17 cellular contexts compared by ENCODE assay signal in the genomic region with DNA sequence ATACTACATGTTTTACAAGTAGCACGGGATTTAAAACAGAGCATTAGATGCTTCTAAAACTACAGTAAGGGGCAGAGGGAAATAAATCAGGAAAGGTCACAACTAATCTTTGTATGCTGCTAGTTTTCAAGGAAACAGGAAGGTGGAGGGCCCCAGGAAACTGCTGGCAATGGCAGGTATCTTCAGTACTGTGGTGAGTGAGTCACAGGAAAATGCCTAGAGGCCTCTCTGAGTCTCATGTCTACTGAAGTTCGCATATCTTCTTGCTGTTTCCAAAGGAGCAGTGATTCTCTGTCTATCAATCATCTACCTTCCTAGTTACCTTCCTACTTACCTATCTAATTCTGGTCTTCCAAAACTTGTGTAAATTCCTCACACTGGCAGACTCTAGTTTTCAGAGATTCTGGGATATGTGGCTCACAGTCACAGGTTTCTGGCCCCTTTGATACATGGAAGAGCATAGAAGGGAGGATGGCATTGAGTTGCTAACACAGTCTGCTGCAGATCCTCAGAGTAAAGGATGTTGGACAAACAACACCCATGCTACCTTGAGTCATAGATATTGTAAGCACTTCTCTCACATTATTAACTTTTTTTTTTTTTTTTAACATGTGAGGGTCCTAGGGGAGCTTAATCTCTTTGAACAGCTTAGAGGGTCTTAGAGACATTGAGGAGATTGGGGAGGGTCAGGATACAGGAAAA. TPM values are rescaled to one million over a fixed set of nuclear protein-coding genes. Genes with fewer than 3 reads are reported as not detected.
DNase-seq lines count a peak whose midpoint lies in the region; ATAC-seq and TF ChIP-seq lines count a peak whose summit lies in the region.
"Had no signal": no experiment of that assay in that cellular context is flagged by ENCODE, and none has a peak within 500 bp of the region (broad histone marks: within the 10 kb centered on the region; RNA-seq: fewer than 3 reads in every experiment).

No MANE protein-coding gene starts in this region.

- H3K27ac Mint-ChIP-seq in immature natural killer cell: no peak overlapping the region
- H3K27ac Mint-ChIP-seq: stimulated activated naive B cell treated with anti-CD40 and anti-IgM and Interleukin-4, amounts not matched to agents 10 μg/mL and 1 μg/mL and 100 μg/mL, for 72 hours had no signal

- no peak for TF ChIP-seq CTCF in mammary epithelial cell (conservative IDR thresholded peaks at IDR 0.05 in 1 of 2, IDR thresholded peaks at IDR 0.05 in 1 of 2; ENCODE audit: extremely low read depth in 1 of 2, insufficient read depth in 1 of 2, low read depth in 1 of 2, low read length in 2 of 2)

- H3K36me3 Mint-ChIP-seq in immature natural killer cell: no peaks in the 10 kb centered on the region

- no peaks in the 10 kb centered on the region for H3K27me3 ChIP-seq in mammary epithelial cell (ENCODE audit: insufficient read depth, low read length)
- H3K27me3 ChIP-seq: SJCRH30, tibial nerve had no signal

- in situ Hi-C loops in mammary epithelial cell (cut with MboI; ENCODE audit: low sequenced_read_pairs in 2 of 2): no loop called here

- H3K9me3 Mint-ChIP-seq in immature natural killer cell: no peaks in the 10 kb centered on the region
- H3K9me3 Mint-ChIP-seq: stimulated activated naive B cell treated with anti-CD40 and anti-IgM and Interleukin-4, amounts not matched to agents 10 μg/mL and 1 μg/mL and 100 μg/mL, for 72 hours had no signal

- ATAC-seq in HG03095 (IDR thresholded peaks at IDR 0.05; ENCODE audit: unreplicated experiment): no peak
- ATAC-seq: mucosa of descending colon; stimulated activated naive B cell treated with anti-CD40 and anti-IgM and Interleukin-4, amounts not matched to agents 10 μg/mL and 1 μg/mL and 100 μg/mL, for 72 hours had no signal

- CTCF ChIA-PET in mammary epithelial cell (lab: Charles Lee; ENCODE audit: low non-redundant PET): no interaction called here

- peak overlapping the region; percentile 47 for H2AFZ ChIP-seq in mammary epithelial cell (ENCODE audit: low read depth, low read length)

- H4K20me1 ChIP-seq in mammary epithelial cell (ENCODE audit: insufficient read depth, low read length): no peaks in the 10 kb centered on the region

- no TSS peak for BruUV-seq in mammary epithelial cell (replicated peaks; lab: Mats Ljungman, UMichigan)

- no peak overlapping the region for H3K4me3 ChIP-seq in mammary epithelial cell (replicated peaks in 1 of 3; ENCODE audit: insufficient read depth in 1 of 3, low read depth in 2 of 3, low read length in 3 of 3)
- H3K4me3 ChIP-seq in mesodermal cell (ENCODE audit: extremely low read depth, insufficient read depth, low read length, poor library complexity, severe bottlenecking): no peak overlapping the region
- H3K4me3 ChIP-seq: esophagus muscularis mucosa, mucosa of descending colon, SJCRH30, tibial nerve had no signal

- H3K27me3 Mint-ChIP-seq in immature natural killer cell (ENCODE audit: low read depth in 3 of 3): peaks cover 0 to 3% (median 0%) of the 10 kb centered on the region in 3 donors
- H3K27me3 Mint-ChIP-seq: stimulated activated naive B cell treated with anti-CD40 and anti-IgM and Interleukin-4, amounts not matched to agents 10 μg/mL and 1 μg/mL and 100 μg/mL, for 72 hours had no signal

- DNase-seq in H4 (ENCODE audit: low spot score) (peak; percentile 56), NCI-H226 (peak; percentile 69), mammary epithelial cell (peak; percentile 82), immature natural killer cell (no peak), HuH-7.5 (ENCODE audit: low spot score) (no peak)
- DNase-seq: activated CD4-positive, CD25-positive, alpha-beta regulatory T cell treated with anti-CD3 and anti-CD28 coated beads, Interleukin-2, amount 50 U/mL, for 72 hours; activated naive CD4-positive, alpha-beta T cell treated with anti-CD3 and anti-CD28 coated beads, Interleukin-2, amount 50 U/mL, for 16 hours; mucosa of descending colon; NCI-H1417; retina; SJCRH30; stimulated activated naive B cell treated with anti-CD40 and anti-IgM and Interleukin-4, amounts not matched to agents 10 μg/mL and 1 μg/mL and 100 μg/mL, for 72 hours; T1000 had no signal

- H3K79me2 ChIP-seq in mammary epithelial cell (ENCODE audit: insufficient read depth, low read length): no peaks in the 10 kb centered on the region

- peaks cover 16% of the 10 kb centered on the region for H3K4me1 ChIP-seq in mammary epithelial cell (ENCODE audit: insufficient read depth, low read length)
- peaks cover 6% of the 10 kb centered on the region for H3K4me1 ChIP-seq in mesodermal cell (ENCODE audit: control insufficient read depth, insufficient read depth, low read length, poor library complexity, severe bottlenecking)
- H3K4me1 ChIP-seq: esophagus muscularis mucosa, SJCRH30, tibial nerve had no signal

- H3K9me3 ChIP-seq in mammary epithelial cell (replicated peaks; ENCODE audit: insufficient read depth, low read length) (no peaks in the 10 kb centered on the region), mesodermal cell (ENCODE audit: control insufficient read depth, low read length) (no peaks in the 10 kb centered on the region)
- H3K9me3 ChIP-seq: esophagus muscularis mucosa, mucosa of descending colon, SJCRH30, tibial nerve had no signal

- H3K4me3 Mint-ChIP-seq in immature natural killer cell: no peak overlapping the region
- H3K4me3 Mint-ChIP-seq: stimulated activated naive B cell treated with anti-CD40 and anti-IgM and Interleukin-4, amounts not matched to agents 10 μg/mL and 1 μg/mL and 100 μg/mL, for 72 hours had no signal

- H3K4me1 Mint-ChIP-seq in immature natural killer cell: peaks cover 8 to 11% of the 10 kb centered on the region in 2 donors

- dilution Hi-C loops in mammary epithelial cell (cut with HindIII; ENCODE audit: low sequenced_read_pairs): no loop called here

- peak overlapping the region; percentile 48 for H3K4me2 ChIP-seq in mammary epithelial cell (ENCODE audit: insufficient read depth, low read depth, low read length)

- intact Hi-C loops in mammary epithelial cell (cut with micrococcal nuclease): loop anchor here (5.0 kb wide), 1 partner anchor 45 kb away; no protein-coding TSS in a partner anchor

- H3K27ac ChIP-seq in mammary epithelial cell (ENCODE audit: insufficient read depth, low read depth, low read length): no peak overlapping the region
- H3K27ac ChIP-seq in mesodermal cell (ENCODE audit: low read depth, low read length, severe bottlenecking): peak overlapping the region; percentile 29
- H3K27ac ChIP-seq: esophagus muscularis mucosa, SJCRH30, tibial nerve had no signal

- no peak overlapping the region for H3K9ac ChIP-seq in mammary epithelial cell (ENCODE audit: insufficient read depth, low read length)

- H3K36me3 ChIP-seq in mammary epithelial cell (ENCODE audit: insufficient read depth, low read length) (no peaks in the 10 kb centered on the region), mesodermal cell (ENCODE audit: control insufficient read depth, insufficient read depth, low read length) (no peaks in the 10 kb centered on the region)
- H3K36me3 ChIP-seq: esophagus muscularis mucosa, SJCRH30, tibial nerve had no signal

- whole genome bisulfite sequencing in mammary epithelial cell (ENCODE audit: low coverage, missing lambda C conversion rate): 0% methylated on average over 1 of the region's 2 CpGs
- 75 to 95% methylated on average over 2 of the region's 2 CpGs for WGBS in mesodermal cell (ENCODE audit: insufficient coverage in 2 of 2), 2 experiments

RNA-seq across cellular contexts. Expression of gene SYN3, which starts 58.8 kb away (rescaled TPM):
- total RNA-seq in H4 (2014; rRNA removed; shearing (Covaris generic)): 0.08 TPM in 1 of 2 replicates, not detected in the other
- total RNA-seq in mammary epithelial cell: not detected
- polyA plus RNA-seq in mammary epithelial cell: not detected
- not detected for polyA minus RNA-seq in mammary epithelial cell
- 1.2 TPM for polyA plus RNA-seq in mesodermal cell (2013, experiment 1 of 2)
- polyA plus RNA-seq in mesodermal cell (2013, experiment 2 of 2): 0.76 TPM
- polyA plus RNA-seq in immature natural killer cell: not detected

Comparison
In these comparisons a context has a peak if more than half of its experiments do, and no peak if none do; other contexts are left out.
1. DNase-seq: peak in H4 (single experiment), NCI-H226 (single experiment) and mammary epithelial cell (single experiment); none in immature natural killer cell (0 of 3) and HuH-7.5 (single experiment).